In genomic region chr1:74513901-74514300, GRCh38 we compare ENCODE assay signal across 23 cellular contexts. TPM values are rescaled to one million over a fixed set of nuclear protein-coding genes. Genes with fewer than 3 reads are reported as not detected.
"Had no signal": no experiment of that assay in that cellular context is flagged by ENCODE, and none has a peak within 500 bp of the region (broad histone marks: within the 10 kb centered on the region; RNA-seq: fewer than 3 reads in every experiment).

No MANE protein-coding gene starts in this region.

- H3K4me3 Mint-ChIP-seq: activated CD4-positive, alpha-beta T cell treated with anti-CD3 and anti-CD28 coated beads for 36 hours; activated CD8-positive, alpha-beta T cell treated with anti-CD3 and anti-CD28 coated beads for 36 hours; activated naive CD8-positive, alpha-beta T cell treated with anti-CD3 and anti-CD28 coated beads, Interleukin-2, amount 10 ng/mL, durations not matched to agents 7 days and 5 days; T-cell had no signal

- H3K36me3 Mint-ChIP-seq: activated naive CD8-positive, alpha-beta T cell treated with anti-CD3 and anti-CD28 coated beads, Interleukin-2, amount 10 ng/mL, durations not matched to agents 7 days and 5 days; T-cell had no signal

- H3K36me3 ChIP-seq: ascending aorta had no signal

- H3K27ac ChIP-seq: ascending aorta, body of pancreas, VCaP had no signal

- DNase-seq: activated CD4-positive, alpha-beta T cell treated with anti-CD3 and anti-CD28 coated beads for 36 hours; activated CD8-positive, alpha-beta memory T cell treated with anti-CD3 and anti-CD28 coated beads, Interleukin-2, amount 50 U/mL, for 48 hours; activated CD8-positive, alpha-beta T cell treated with anti-CD3 and anti-CD28 coated beads for 36 hours; activated naive CD4-positive, alpha-beta T cell treated with anti-CD3 and anti-CD28 coated beads, Interleukin-2, amount 50 U/mL, for 16 hours; activated naive CD8-positive, alpha-beta T cell treated with anti-CD3 and anti-CD28 coated beads, Interleukin-2, amount 10 ng/mL, durations not matched to agents 7 days and 5 days; activated T-cell treated with anti-CD3 and anti-CD28 coated beads, Interleukin-2, amount 50 U/mL, for 1 hour; body of pancreas; KBM-7; NCI-H1092; NCI-H1417; NCI-H1930; NCI-H2171 treated with DMSO at 0.1 percent for 48 hours; NCI-H226; NCI-H69; SIG-M5; T-cell; T-helper 2 cell; T1000 had no signal

- H3K27ac Mint-ChIP-seq: activated CD4-positive, alpha-beta T cell treated with anti-CD3 and anti-CD28 coated beads for 36 hours; activated CD8-positive, alpha-beta T cell treated with anti-CD3 and anti-CD28 coated beads for 36 hours; activated naive CD8-positive, alpha-beta T cell treated with anti-CD3 and anti-CD28 coated beads, Interleukin-2, amount 10 ng/mL, durations not matched to agents 7 days and 5 days; T-cell had no signal

- H3K9me3 ChIP-seq: ascending aorta, body of pancreas had no signal

- H3K27me3 ChIP-seq: ascending aorta, body of pancreas had no signal

- H3K4me1 ChIP-seq: ascending aorta, body of pancreas had no signal

- H3K27me3 Mint-ChIP-seq: T-cell had no signal

- H3K4me1 Mint-ChIP-seq: activated CD4-positive, alpha-beta T cell treated with anti-CD3 and anti-CD28 coated beads for 36 hours; activated naive CD8-positive, alpha-beta T cell treated with anti-CD3 and anti-CD28 coated beads, Interleukin-2, amount 10 ng/mL, durations not matched to agents 7 days and 5 days; T-cell had no signal

- H3K4me3 ChIP-seq: ascending aorta, body of pancreas had no signal

- H3K9me3 Mint-ChIP-seq: activated CD8-positive, alpha-beta T cell treated with anti-CD3 and anti-CD28 coated beads for 36 hours; activated naive CD8-positive, alpha-beta T cell treated with anti-CD3 and anti-CD28 coated beads, Interleukin-2, amount 10 ng/mL, durations not matched to agents 7 days and 5 days had no signal

- ATAC-seq: activated CD4-positive, alpha-beta T cell treated with anti-CD3 and anti-CD28 coated beads for 36 hours; activated CD8-positive, alpha-beta T cell treated with anti-CD3 and anti-CD28 coated beads for 36 hours; body of pancreas; T-cell had no signal

RNA-seq across cellular contexts. Expression of gene LRRC53, which starts 1.5 kb away (rescaled TPM):
- total RNA-seq: activated CD4-positive, alpha-beta T cell treated with anti-CD3 and anti-CD28 coated beads for 36 hours; activated CD8-positive, alpha-beta T cell treated with anti-CD3 and anti-CD28 coated beads for 36 hours; activated naive CD8-positive, alpha-beta T cell treated with anti-CD3 and anti-CD28 coated beads, Interleukin-2, amount 10 ng/mL, durations not matched to agents 7 days and 5 days; ascending aorta; body of pancreas; MCF 10A; NCI-H460; RPMI7951; T-cell had no signal
